13 cellular contexts compared by ENCODE assay signal in genomic region chr10:71774916-71775702, GRCh38. TPM values are rescaled to one million over a fixed set of nuclear protein-coding genes. Genes with fewer than 3 reads are reported as not detected.
DNase-seq lines count a peak whose midpoint lies in the region; ATAC-seq and TF ChIP-seq lines count a peak whose summit lies in the region.
"Had no signal": no experiment of that assay in that cellular context is flagged by ENCODE, and none has a peak within 500 bp of the region (broad histone marks: within the 10 kb centered on the region; RNA-seq: fewer than 3 reads in every experiment).

No MANE protein-coding gene starts in this region.

- in situ Hi-C loops in transverse colon (cut with MboI; ENCODE audit: low pct_ligation_motif_present in 1 of 4, low pct_unique_long_range_greater_than_20kb in 1 of 4, low sequenced_read_pairs in 3 of 4): loop anchor here in 2 of 4 donors (10.0 kb wide), 2 partner anchors 50 to 60 kb away; partner anchors contain the start of gene C10orf105 (in 1 of the 2)

- H3K27me3 Mint-ChIP-seq in activated naive CD4-positive, alpha-beta T cell treated with anti-CD3 and anti-CD28 coated beads for 36 hours (ENCODE audit: low read depth): no peaks in the 10 kb centered on the region
- H3K27me3 Mint-ChIP-seq in T-helper 17 cell (no peaks in the 10 kb centered on the region), immature natural killer cell (ENCODE audit: low read depth in 3 of 3) (peaks cover 0 to 4% (median 3%) of the 10 kb centered on the region in 3 donors)

- H3K36me3 ChIP-seq in transverse colon: no peaks in the 10 kb centered on the region

- DNase-seq in activated naive CD4-positive, alpha-beta T cell treated with anti-CD3 and anti-CD28 coated beads for 36 hours: no peak
- DNase-seq in activated naive CD4-positive, alpha-beta T cell treated with Interleukin-2 at 50 U/mL for 16 hours: no peak
- no peak for DNase-seq in T-helper 17 cell
- DNase-seq in immature natural killer cell: no peak
- DNase-seq in transverse colon: peak; percentile 26
- DNase-seq in GM20000 (ENCODE audit: low spot score): no peak
- DNase-seq: activated CD4-positive, CD25-positive, alpha-beta regulatory T cell; left colon; MM.1S had no signal

- H3K4me1 Mint-ChIP-seq in activated naive CD4-positive, alpha-beta T cell treated with anti-CD3 and anti-CD28 coated beads for 36 hours (ENCODE audit: low read depth): peaks cover 49% of the 10 kb centered on the region
- H3K4me1 Mint-ChIP-seq in T-helper 17 cell: peaks cover 39% of the 10 kb centered on the region
- H3K4me1 Mint-ChIP-seq in immature natural killer cell: peaks cover 54 to 57% of the 10 kb centered on the region in 2 donors

- TF ChIP-seq CTCF in transverse colon (IDR thresholded peaks at IDR 0.05): no peak
- no peak for TF ChIP-seq CTCF in GM20000 (IDR thresholded peaks at IDR 0.05; ENCODE audit: extremely low read depth, missing control alignments)

- intact Hi-C loops in activated naive CD4-positive, alpha-beta T cell treated with anti-CD3 and anti-CD28 coated beads for 36 hours (cut with micrococcal nuclease): loop anchor here (5.0 kb wide), 1 partner anchor 557 kb away; no protein-coding TSS in a partner anchor
- intact Hi-C loops in transverse colon (cut with DNase I; ENCODE audit: low total_unique reads): loop anchor here (5.0 kb wide), 1 partner anchor 187 kb away; the partner anchor contains the start of gene CHST3

- peak overlapping the region in 1 of 4 donors; percentile 93 for H3K27ac ChIP-seq in transverse colon

- no peak for TF ChIP-seq EP300 in transverse colon (IDR thresholded peaks at IDR 0.05; ENCODE audit: low read depth)

- H3K4me1 ChIP-seq in transverse colon: peaks cover 25 to 45% (median 36%) of the 10 kb centered on the region in 4 donors

- peaks cover 15% of the 10 kb centered on the region for H3K36me3 Mint-ChIP-seq in activated naive CD4-positive, alpha-beta T cell treated with anti-CD3 and anti-CD28 coated beads for 36 hours (ENCODE audit: low read depth)
- H3K36me3 Mint-ChIP-seq in T-helper 17 cell (ENCODE audit: low read depth) (no peaks in the 10 kb centered on the region), immature natural killer cell (no peaks in the 10 kb centered on the region)

- H3K9me3 ChIP-seq in T-helper 17 cell (ENCODE audit: control insufficient read depth, low read length, poor library complexity, severe bottlenecking) (peaks cover 2% of the 10 kb centered on the region), transverse colon (no peaks in the 10 kb centered on the region)
- H3K9me3 ChIP-seq: body of pancreas had no signal

- H3K9me3 Mint-ChIP-seq in activated naive CD4-positive, alpha-beta T cell treated with anti-CD3 and anti-CD28 coated beads for 36 hours: peaks cover 5% of the 10 kb centered on the region
- no peaks in the 10 kb centered on the region for H3K9me3 Mint-ChIP-seq in immature natural killer cell

- H3K27ac Mint-ChIP-seq in activated naive CD4-positive, alpha-beta T cell treated with anti-CD3 and anti-CD28 coated beads for 36 hours: no peak overlapping the region
- peak overlapping the region; percentile 96 for H3K27ac Mint-ChIP-seq in T-helper 17 cell
- H3K27ac Mint-ChIP-seq in immature natural killer cell: peak overlapping the region in 4 of 6 donors; percentile 84 to 96 (median 88)

- H3K27me3 ChIP-seq in transverse colon: no peaks in the 10 kb centered on the region
- H3K27me3 ChIP-seq: body of pancreas had no signal

- no peak for ATAC-seq in T-helper 17 cell
- ATAC-seq in GM18520 (IDR thresholded peaks at IDR 0.05; ENCODE audit: unreplicated experiment): no peak
- ATAC-seq in HG03135 (IDR thresholded peaks at IDR 0.05; ENCODE audit: unreplicated experiment): no peak
- ATAC-seq: body of pancreas, left colon had no signal

- peak overlapping the region; percentile 88 for H3K4me3 Mint-ChIP-seq in activated naive CD4-positive, alpha-beta T cell treated with anti-CD3 and anti-CD28 coated beads for 36 hours
- peak overlapping the region; percentile 21 for H3K4me3 Mint-ChIP-seq in T-helper 17 cell
- H3K4me3 Mint-ChIP-seq in immature natural killer cell: peak overlapping the region; percentile 81 to 92 (median 85)

- CTCF ChIA-PET in activated naive CD4-positive, alpha-beta T cell treated with anti-CD3 and anti-CD28 coated beads for 36 hours (lab: Charles Lee): interaction anchor here (0.5 to 5.2 kb wide), 13 partner anchors 11 to 1805 kb away, joined by 3 to 36 read pairs (median 22); no protein-coding TSS in a partner anchor

- WGBS in transverse colon (ENCODE audit: low coverage in 1 of 2), 2 donors: 72% methylated on average over 3 of the region's 3 CpGs; no CpG with 5 or more reads in 1 of the 2 donors

- no peak overlapping the region for H3K4me3 ChIP-seq in transverse colon
- H3K4me3 ChIP-seq: body of pancreas had no signal

- no peak for TF ChIP-seq POLR2A in transverse colon (IDR thresholded peaks at IDR 0.05)

RNA-seq across cellular contexts. Expression of gene VSIR, which starts 1.8 kb away (rescaled TPM):
- total RNA-seq in activated naive CD4-positive, alpha-beta T cell treated with anti-CD3 and anti-CD28 coated beads for 36 hours: 10 to 100 TPM; 52.0 to 55.5 TPM
- 100 to 1,000 TPM; 119 to 124 TPM for total RNA-seq in T-helper 17 cell
- 100 to 1,000 TPM; 183 to 376 (median 274) TPM for polyA plus RNA-seq in immature natural killer cell
- total RNA-seq in transverse colon: 10 to 100 TPM; 54.3 to 77.0 (median 61.6) TPM

RNA-seq across cellular contexts. Expression of gene C10orf105, which starts 55.5 kb away (rescaled TPM):
- total RNA-seq in activated naive CD4-positive, alpha-beta T cell treated with anti-CD3 and anti-CD28 coated beads for 36 hours: under 1 TPM; 0.32 to 0.36 TPM
- total RNA-seq in T-helper 17 cell (under 1 TPM; 0.31 to 0.37 TPM), transverse colon (under 1 TPM in 1 of 4 donors, not detected in 3; 0.16 TPM)
- polyA plus RNA-seq in immature natural killer cell: under 1 TPM in 2 of 3 donors, not detected in 1; 0.09 to 0.11 TPM
- total RNA-seq: body of pancreas, renal cortical epithelial cell had no signal

Comparison
In these comparisons a context has a peak if more than half of its experiments do, and no peak if none do; other contexts are left out.
1. H3K4me3 Mint-ChIP-seq: peak in every context shown above with its lines; median percentile 88 in activated naive CD4-positive, alpha-beta T cell treated with anti-CD3 and anti-CD28 coated beads for 36 hours; 85 in immature natural killer cell; 21 in T-helper 17 cell.